13 cellular contexts compared by ENCODE assay signal in the genomic region with DNA sequence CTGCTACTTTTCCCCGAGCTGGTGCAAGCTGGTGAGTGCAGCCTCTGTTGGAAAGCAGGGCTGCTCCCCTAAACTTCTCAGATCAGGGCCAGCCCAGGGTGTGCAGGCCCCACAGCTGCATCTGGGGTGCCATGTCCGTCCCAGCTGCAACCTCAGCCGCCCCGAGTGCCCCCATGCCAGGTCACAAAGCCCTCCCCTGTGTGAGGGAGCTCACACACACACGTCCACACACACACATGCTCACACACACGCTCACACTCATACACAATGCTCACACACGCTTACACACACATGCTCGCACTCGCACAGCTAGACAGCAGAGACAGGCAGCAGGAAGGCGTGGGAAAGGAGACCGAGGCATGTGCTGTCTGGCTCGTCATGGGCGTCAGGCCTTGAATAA.
"Had no signal": no experiment of that assay in that cellular context is flagged by ENCODE, and none has a peak within 500 bp of the region (broad histone marks: within the 10 kb centered on the region; RNA-seq: fewer than 3 reads in every experiment).

No MANE protein-coding gene starts in this region.

- H3K27ac ChIP-seq: epithelial cell of prostate, upper lobe of left lung had no signal

- H3K27ac Mint-ChIP-seq: activated CD8-positive, alpha-beta memory T cell treated with anti-CD3 and anti-CD28 coated beads, Interleukin-2, amount 10 ng/mL, durations not matched to agents 7 days and 5 days; activated naive CD8-positive, alpha-beta T cell treated with anti-CD3 and anti-CD28 coated beads, Interleukin-2, amount 50 U/mL, for 24 hours; mesothelial cell of epicardium; stimulated activated memory B cell treated with anti-CD40 and anti-IgM and Interleukin-4, amounts not matched to agents 10 μg/mL and 1 μg/mL and 100 μg/mL, for 72 hours had no signal

- DNase-seq: activated CD8-positive, alpha-beta memory T cell treated with anti-CD3 and anti-CD28 coated beads, Interleukin-2, amount 10 ng/mL, durations not matched to agents 7 days and 5 days; activated naive CD8-positive, alpha-beta T cell treated with anti-CD3 and anti-CD28 coated beads, Interleukin-2, amount 50 U/mL, for 24 hours; activated T-cell treated with anti-CD3 and anti-CD28 coated beads, Interleukin-2, amount 50 U/mL, for 48 hours; caudate nucleus; effector CD8-positive, alpha-beta T cell; SK-N-SH; small intestine; T-helper 2 cell had no signal

- H3K4me1 Mint-ChIP-seq: mesothelial cell of epicardium had no signal

- H3K4me3 Mint-ChIP-seq: activated CD8-positive, alpha-beta memory T cell treated with anti-CD3 and anti-CD28 coated beads, Interleukin-2, amount 10 ng/mL, durations not matched to agents 7 days and 5 days; activated naive CD8-positive, alpha-beta T cell treated with anti-CD3 and anti-CD28 coated beads, Interleukin-2, amount 50 U/mL, for 24 hours; mesothelial cell of epicardium; stimulated activated memory B cell treated with anti-CD40 and anti-IgM and Interleukin-4, amounts not matched to agents 10 μg/mL and 1 μg/mL and 100 μg/mL, for 72 hours had no signal

- ATAC-seq: activated CD8-positive, alpha-beta memory T cell treated with anti-CD3 and anti-CD28 coated beads, Interleukin-2, amount 10 ng/mL, durations not matched to agents 7 days and 5 days; activated naive CD8-positive, alpha-beta T cell treated with anti-CD3 and anti-CD28 coated beads, Interleukin-2, amount 50 U/mL, for 24 hours; gastrocnemius medialis; stimulated activated memory B cell treated with anti-CD40 and anti-IgM and Interleukin-4, amounts not matched to agents 10 μg/mL and 1 μg/mL and 100 μg/mL, for 72 hours had no signal

- H3K9me3 Mint-ChIP-seq: activated naive CD8-positive, alpha-beta T cell treated with anti-CD3 and anti-CD28 coated beads, Interleukin-2, amount 50 U/mL, for 24 hours; mesothelial cell of epicardium; stimulated activated memory B cell treated with anti-CD40 and anti-IgM and Interleukin-4, amounts not matched to agents 10 μg/mL and 1 μg/mL and 100 μg/mL, for 72 hours had no signal

- H3K27me3 Mint-ChIP-seq: activated CD8-positive, alpha-beta memory T cell treated with anti-CD3 and anti-CD28 coated beads, Interleukin-2, amount 10 ng/mL, durations not matched to agents 7 days and 5 days; activated naive CD8-positive, alpha-beta T cell treated with anti-CD3 and anti-CD28 coated beads, Interleukin-2, amount 50 U/mL, for 24 hours; stimulated activated memory B cell treated with anti-CD40 and anti-IgM and Interleukin-4, amounts not matched to agents 10 μg/mL and 1 μg/mL and 100 μg/mL, for 72 hours had no signal
